8 cellular contexts compared by ENCODE assay signal in genomic region chr6:63598251-63599036, GRCh38. TPM values are rescaled to one million over a fixed set of nuclear protein-coding genes. Genes with fewer than 3 reads are reported as not detected.
A peak's percentile ranks its signal among the peaks of the same experiment; 100 is the strongest.
DNase-seq lines count a peak whose midpoint lies in the region; ATAC-seq and TF ChIP-seq lines count a peak whose summit lies in the region.

No MANE protein-coding gene starts in this region.

- peak overlapping the region; percentile 42 for H2BK120ac ChIP-seq in IMR-90 (ENCODE audit: low read depth, low read length)

- no peak overlapping the region for H4K91ac ChIP-seq in IMR-90 (ENCODE audit: insufficient read depth, low read depth, low read length)

- no peak for TF ChIP-seq POLR2A in IMR-90 (IDR thresholded peaks at IDR 0.05; ENCODE audit: low read depth, low read length)

- H2AFZ ChIP-seq in IMR-90 (replicated peaks; ENCODE audit: low read length, poor library complexity) (peak overlapping the region; percentile 92), fibroblast of lung (ENCODE audit: low read length) (peak overlapping the region; percentile 99)

- H3K36me3 ChIP-seq in IMR-90 (ENCODE audit: control insufficient read depth, insufficient read depth, low read length), result no peaks in the 10 kb centered on the region
- H3K36me3 ChIP-seq in fibroblast of lung (ENCODE audit: control insufficient read depth, insufficient read depth, low read length), result no peaks in the 10 kb centered on the region

- peak; percentile 76 for TF ChIP-seq RAD21 in IMR-90 (IDR thresholded peaks at IDR 0.05; ENCODE audit: low read length)

- H3K23ac ChIP-seq in IMR-90 (ENCODE audit: low read depth, low read length), result peak overlapping the region; percentile 83; the same call in 1 of the 2 replicates

- peak; percentile 77 for TF ChIP-seq CTCF in IMR-90 (conservative IDR thresholded peaks at IDR 0.05; ENCODE audit: low read depth, low read length)
- peak; percentile 92 to 93 for TF ChIP-seq CTCF in fibroblast of lung (conservative IDR thresholded peaks at IDR 0.05 in 1 of 2, IDR thresholded peaks at IDR 0.05 in 1 of 2; ENCODE audit: low read depth in 1 of 2, low read length in 2 of 2)

- ATAC-seq in GM21576 (IDR thresholded peaks at IDR 0.05; ENCODE audit: unreplicated experiment) (peak; percentile 100), IMR-90 (ENCODE audit: low read depth) (peak; percentile 97)
- ATAC-seq in activated T-cell treated with anti-CD3 and anti-CD28 coated beads, Interleukin-2, amount 50 U/mL, for 4 hours, result peak; percentile 99
- peak; percentile 99 to 100 for ATAC-seq in naive thymus-derived CD8-positive, alpha-beta T cell
- ATAC-seq in stimulated activated naive CD8-positive, alpha-beta T cell treated with anti-CD3 and anti-CD28 coated beads, Interleukin-15, Interleukin-2, amounts not matched to agents 100 U/mL and 50 U/mL, for 24 hours, result peak; percentile 99

- CTCF ChIA-PET in IMR-90 (lab: Yijun Ruan, JAX), result interaction anchor here (0.6 to 1.9 kb wide), 25 partner anchors 9 to 874 kb away, joined by 3 to 11 read pairs (median 3); partner anchors contain the start of gene PHF3

- peak overlapping the region; percentile 42 for H2BK20ac ChIP-seq in IMR-90 (ENCODE audit: low read depth, low read length)

- no peak overlapping the region for H2AK5ac ChIP-seq in IMR-90 (ENCODE audit: low read depth, low read length)

- H4K8ac ChIP-seq in IMR-90 (ENCODE audit: low read depth in 2 of 2, low read length in 2 of 2), result peak overlapping the region in 1 of 2 experiments; percentile 72; a peak in 2 of 4 replicates

- H3K9ac ChIP-seq in IMR-90 (ENCODE audit: low read depth, low read length), result peak overlapping the region; percentile 58; the same call in 1 of the 2 replicates
- H3K9ac ChIP-seq in fibroblast of lung (ENCODE audit: insufficient read depth, low read length), result no peak overlapping the region

- dilution Hi-C loops in IMR-90 (cut with HindIII; ENCODE audit: low sequenced_read_pairs, unreplicated experiment), result no loop called here

- H3K4me3 ChIP-seq in IMR-90 (ENCODE audit: insufficient read depth, low read depth, low read length) (peak overlapping the region; percentile 66), fibroblast of lung (replicated peaks in 1 of 4; ENCODE audit: control extremely low read depth in 1 of 4, insufficient read depth in 1 of 4, low read depth in 3 of 4, low read length in 4 of 4) (peak overlapping the region; percentile 64 to 85 (median 74))

- intact Hi-C loops in IMR-90 (cut with micrococcal nuclease), result loop anchor here (1.0 kb wide), 2 partner anchors 166 to 245 kb away; no protein-coding TSS in a partner anchor

- peak overlapping the region; percentile 81 for H3K14ac ChIP-seq in IMR-90 (replicated peaks; ENCODE audit: low read depth, low read length)

- H3K36me3 Mint-ChIP-seq in activated T-cell treated with anti-CD3 and anti-CD28 coated beads, Interleukin-2, amount 50 U/mL, for 4 hours (ENCODE audit: insufficient read depth), result no peaks in the 10 kb centered on the region
- no peaks in the 10 kb centered on the region for H3K36me3 Mint-ChIP-seq in naive thymus-derived CD8-positive, alpha-beta T cell

- DNase-seq in DMS53 treated with DMSO at 0.1 percent for 48 hours (lab: John Stamatoyannopoulos, UW; ENCODE audit: unreplicated experiment) (peak; percentile 87), IMR-90 (peak; percentile 49), OCI-M1 (lab: John Stamatoyannopoulos, UW) (peak; percentile 89), fibroblast of lung (ENCODE audit: low read depth in 2 of 2) (peak; percentile 49 to 64)
- peak; percentile 69 for DNase-seq in activated T-cell treated with anti-CD3 and anti-CD28 coated beads, Interleukin-2, amount 50 U/mL, for 4 hours
- peak; percentile 47 to 88 (median 73) for DNase-seq in naive thymus-derived CD8-positive, alpha-beta T cell
- DNase-seq in stimulated activated naive CD8-positive, alpha-beta T cell treated with anti-CD3 and anti-CD28 coated beads, Interleukin-15, Interleukin-2, amounts not matched to agents 100 U/mL and 50 U/mL, for 24 hours, result peak; percentile 70

- H3K27me3 Mint-ChIP-seq in activated T-cell treated with anti-CD3 and anti-CD28 coated beads, Interleukin-2, amount 50 U/mL, for 4 hours (ENCODE audit: low read depth), result peaks cover 5% of the 10 kb centered on the region
- H3K27me3 Mint-ChIP-seq in naive thymus-derived CD8-positive, alpha-beta T cell, result peaks cover 0 to 4% (median 0%) of the 10 kb centered on the region in 5 donors

- no peaks in the 10 kb centered on the region for H3K79me2 ChIP-seq in fibroblast of lung (ENCODE audit: control insufficient read depth, insufficient read depth, low read length)

- no peak overlapping the region for H3K4ac ChIP-seq in IMR-90 (ENCODE audit: low read depth, low read length)

- H2BK5ac ChIP-seq in IMR-90 (ENCODE audit: low read depth, low read length, poor library complexity, severe bottlenecking), result no peak overlapping the region

- H4K20me1 ChIP-seq in IMR-90 (ENCODE audit: insufficient read depth, low read length) (no peaks in the 10 kb centered on the region), fibroblast of lung (ENCODE audit: control insufficient read depth, extremely low read depth, insufficient read depth, low read length) (no peaks in the 10 kb centered on the region)

- H3K9me3 ChIP-seq in IMR-90 (ENCODE audit: control insufficient read depth, insufficient read depth, low read length) (no peaks in the 10 kb centered on the region), fibroblast of lung (ENCODE audit: control insufficient read depth, insufficient read depth, low read depth, low read length) (no peaks in the 10 kb centered on the region)

- no peak overlapping the region for H3K27ac ChIP-seq in IMR-90 (ENCODE audit: insufficient read depth, low read length)
- no peak overlapping the region for H3K27ac ChIP-seq in fibroblast of lung (ENCODE audit: insufficient read depth, low read length)

- H3K27ac Mint-ChIP-seq in naive thymus-derived CD8-positive, alpha-beta T cell, result peak overlapping the region in 8 of 10 donors; percentile 0 to 76 (median 36)

- no peaks in the 10 kb centered on the region for H3K9me3 Mint-ChIP-seq in activated T-cell treated with anti-CD3 and anti-CD28 coated beads, Interleukin-2, amount 50 U/mL, for 4 hours
- no peaks in the 10 kb centered on the region for H3K9me3 Mint-ChIP-seq in naive thymus-derived CD8-positive, alpha-beta T cell

- H3K27me3 ChIP-seq in IMR-90 (ENCODE audit: control insufficient read depth, insufficient read depth, low read length), result no peaks in the 10 kb centered on the region
- H3K27me3 ChIP-seq in fibroblast of lung (ENCODE audit: control insufficient read depth, insufficient read depth, low read length), result no peaks in the 10 kb centered on the region

- H3K4me1 ChIP-seq in IMR-90 (ENCODE audit: control insufficient read depth, insufficient read depth, low read length), result no peaks in the 10 kb centered on the region
- no peaks in the 10 kb centered on the region for H3K4me1 ChIP-seq in fibroblast of lung (ENCODE audit: control insufficient read depth, extremely low read depth, insufficient read depth, low read length)

- H2AK9ac ChIP-seq in IMR-90 (replicated peaks; ENCODE audit: low read depth, low read length, poor library complexity), result no peak overlapping the region

- WGBS in IMR-90 (ENCODE audit: extremely low coverage in 2 of 2, insufficient read length in 1 of 2), 2 experiments, result 0% methylated on average over 5 of the region's 21 CpGs; no CpG with 5 or more reads in 1 of the 2 experiments

- H3K56ac ChIP-seq in IMR-90 (ENCODE audit: extremely low read depth, insufficient read depth, low read length), result 0 out of 2 replicates have a peak overlapping the region, but pooled peaks have one; percentile 2

- H3K4me3 Mint-ChIP-seq in activated T-cell treated with anti-CD3 and anti-CD28 coated beads, Interleukin-2, amount 50 U/mL, for 4 hours, result peak overlapping the region; percentile 81
- peak overlapping the region; percentile 79 to 91 (median 88) for H3K4me3 Mint-ChIP-seq in naive thymus-derived CD8-positive, alpha-beta T cell

- POLR2A ChIA-PET in IMR-90 (lab: Charles Lee; ENCODE audit: unreplicated experiment), result no interaction called here
- POLR2A ChIA-PET in naive thymus-derived CD8-positive, alpha-beta T cell (lab: Charles Lee), result interaction anchor here (0.9 to 2.4 kb wide), 3 partner anchors 25 to 166 kb away, joined by 4 to 15 read pairs (median 6); partner anchors contain the start of genes LOC128125822, PHF3 and PTP4A1

- in situ Hi-C loops in IMR-90 (cut with MboI; ENCODE audit: low sequenced_read_pairs), result loop anchor here (5.0 kb wide), 1 partner anchor 164 kb away; no protein-coding TSS in a partner anchor

- no peaks in the 10 kb centered on the region for H3K9me1 ChIP-seq in IMR-90 (ENCODE audit: insufficient read depth, low read length)

- H4K5ac ChIP-seq in IMR-90 (ENCODE audit: low read depth, low read length), result no peak overlapping the region

- H3K4me1 Mint-ChIP-seq in activated T-cell treated with anti-CD3 and anti-CD28 coated beads, Interleukin-2, amount 50 U/mL, for 4 hours (ENCODE audit: low read depth), result peaks cover 15% of the 10 kb centered on the region
- H3K4me1 Mint-ChIP-seq in naive thymus-derived CD8-positive, alpha-beta T cell, result peaks cover 9 to 19% (median 16%) of the 10 kb centered on the region in 4 donors

- peak overlapping the region; percentile 50; the same call in 1 of the 2 replicates for H3K18ac ChIP-seq in IMR-90 (ENCODE audit: low read depth, low read length)

- H3K79me1 ChIP-seq in IMR-90 (ENCODE audit: low read depth in 1 of 2, low read length in 2 of 2), result no peaks in the 10 kb centered on the region

- H3K4me2 ChIP-seq in IMR-90 (ENCODE audit: low read depth, low read length), result peak overlapping the region; percentile 99
- H3K4me2 ChIP-seq in fibroblast of lung (ENCODE audit: extremely low read depth, insufficient read depth, low read length), result peak overlapping the region; percentile 99

- BruUV-seq in IMR-90 (replicated peaks; lab: Mats Ljungman, UMichigan), result no TSS peak

- peak overlapping the region; percentile 35; the same call in 2 of the 3 replicates for H2BK15ac ChIP-seq in IMR-90 (ENCODE audit: low read depth, low read length)

RNA-seq across cellular contexts. Expression of gene PTP4A1, which starts 26.2 kb away (rescaled TPM):
- total RNA-seq in IMR-90 (2012; rRNA removed) (53.1 and 60.0 TPM in 2 replicates), fibroblast of lung (32.6 and 48.1 TPM in 2 replicates)
- polyA plus RNA-seq in IMR-90 (2012; rRNA removed) (16.2 and 31.2 TPM in 2 replicates), fibroblast of lung (64.5 and 76.3 TPM in 2 replicates)
- 1.1 and 3.1 TPM in 2 replicates for polyA plus RNA-seq in IMR-90 (2012; cell fraction: cytosol; rRNA removed)
- polyA plus RNA-seq in IMR-90 (2012; cell fraction: nucleus; rRNA removed; ENCODE audit: low replicate concordance), result 1.3 and 21.9 TPM in 2 replicates
- 10 to 100 TPM; 64.2 to 71.1 (median 70.3) TPM for total RNA-seq in activated T-cell treated with anti-CD3 and anti-CD28 coated beads, Interleukin-2, amount 50 U/mL, for 4 hours
- polyA plus RNA-seq in fibroblast of lung (2012), result 45.6 and 55.9 TPM in 2 replicates
- 2.6 and 5.6 TPM in 2 replicates for polyA minus RNA-seq in fibroblast of lung (ENCODE audit: low replicate concordance)
- total RNA-seq in naive thymus-derived CD8-positive, alpha-beta T cell, result 10 to 100 TPM; 27.0 to 27.6 TPM
- polyA plus RNA-seq in naive thymus-derived CD8-positive, alpha-beta T cell, result 10 to 100 TPM; 36.1 to 53.1 (median 36.9) TPM

RNA-seq across cellular contexts. Expression of gene PHF3, which starts 37.2 kb away (rescaled TPM):
- 27.8 and 46.9 TPM in 2 replicates for total RNA-seq in IMR-90 (2012; rRNA removed)
- polyA plus RNA-seq in IMR-90 (2012; rRNA removed), result 5.4 and 5.6 TPM in 2 replicates
- 1.0 and 1.2 TPM in 2 replicates for polyA plus RNA-seq in IMR-90 (2012; cell fraction: cytosol; rRNA removed)
- polyA plus RNA-seq in IMR-90 (2012; cell fraction: nucleus; rRNA removed; ENCODE audit: low replicate concordance), result 1.3 and 10.1 TPM in 2 replicates
- 10 to 100 TPM; 27.7 to 30.5 (median 28.9) TPM for total RNA-seq in activated T-cell treated with anti-CD3 and anti-CD28 coated beads, Interleukin-2, amount 50 U/mL, for 4 hours
- 56.8 and 71.5 TPM in 2 replicates for total RNA-seq in fibroblast of lung
- polyA plus RNA-seq in fibroblast of lung, result 17.6 and 22.2 TPM in 2 replicates
- 12.9 and 16.7 TPM in 2 replicates for polyA plus RNA-seq in fibroblast of lung (2012)
- 3.2 and 3.3 TPM in 2 replicates for polyA minus RNA-seq in fibroblast of lung (ENCODE audit: low replicate concordance)
- total RNA-seq in naive thymus-derived CD8-positive, alpha-beta T cell, result 100 to 1,000 TPM; 115 to 118 TPM
- polyA plus RNA-seq in naive thymus-derived CD8-positive, alpha-beta T cell, result 10 to 100 TPM; 23.7 to 38.6 (median 28.9) TPM
